ENCODE assay signal across 22 cellular contexts in the genomic region with DNA sequence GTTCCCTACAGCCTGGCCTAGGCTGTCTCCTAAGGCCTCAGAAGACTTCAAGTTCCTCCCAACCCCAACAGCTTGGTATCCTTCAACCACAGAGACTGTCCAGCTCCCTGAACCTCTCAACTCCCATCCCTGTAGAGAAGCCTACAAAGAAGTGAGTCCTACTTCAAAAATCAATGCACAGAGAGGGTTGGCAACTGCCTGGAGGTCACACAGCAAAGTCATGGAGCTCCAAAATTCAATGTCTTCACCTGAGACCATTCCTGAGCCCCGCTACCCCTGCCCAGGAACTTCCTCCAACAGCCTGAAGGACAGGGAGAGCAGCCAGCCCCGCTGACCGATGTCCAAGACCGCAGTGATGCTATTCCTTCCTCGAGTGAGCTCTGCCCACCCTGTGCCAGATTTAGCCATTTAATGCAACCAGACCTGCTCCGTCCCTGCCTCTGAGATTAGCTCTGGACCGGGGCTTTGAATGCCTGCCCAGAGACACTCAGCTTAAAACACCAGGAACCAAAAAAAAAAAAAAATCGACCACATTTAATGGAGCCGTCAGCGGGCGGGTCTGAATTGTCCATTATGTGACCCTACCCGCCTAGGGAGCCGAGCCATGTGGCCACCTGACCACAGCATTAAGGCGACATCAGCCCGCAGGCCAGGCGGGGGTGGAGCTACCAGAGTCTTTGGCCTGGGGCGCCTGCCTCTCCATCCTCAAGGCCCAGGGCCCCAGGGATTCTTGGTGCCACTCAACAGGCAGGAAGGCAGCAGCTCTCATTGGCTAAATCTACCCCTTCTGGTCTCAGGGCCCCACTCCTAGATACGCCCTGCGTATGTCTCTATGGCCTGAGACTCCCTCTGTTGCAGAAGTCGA.
"Had no signal": no experiment of that assay in that cellular context is flagged by ENCODE, and none has a peak within 500 bp of the region (broad histone marks: within the 10 kb centered on the region; RNA-seq: fewer than 3 reads in every experiment).

No MANE protein-coding gene starts in this region.

- H3K4me1 ChIP-seq: ascending aorta, esophagus squamous epithelium, gastrocnemius medialis, sigmoid colon, upper lobe of left lung had no signal

- H3K27me3 ChIP-seq: ascending aorta, brain microvascular endothelial cell, gastrocnemius medialis, upper lobe of left lung had no signal

- H3K4me3 ChIP-seq: ascending aorta, esophagus squamous epithelium, gastrocnemius medialis, mucosa of descending colon, sigmoid colon, smooth muscle cell, upper lobe of left lung had no signal

- FAIRE-seq: colon, TTC549 had no signal

- H3K4me2 ChIP-seq: smooth muscle cell had no signal

- H3K36me3 ChIP-seq: ascending aorta, brain microvascular endothelial cell, esophagus squamous epithelium, gastrocnemius medialis, sigmoid colon, upper lobe of left lung had no signal

- DNase-seq: activated T-cell treated with anti-CD3 and anti-CD28 coated beads, Interleukin-2, amount 50 U/mL, for 1 hour; brain microvascular endothelial cell; caudate nucleus; endodermal cell; esophagus squamous epithelium; gastrocnemius medialis; head of caudate nucleus; islet precursor cell; left cardiac atrium; mucosa of descending colon; nephron progenitor cell; nucleus accumbens; sigmoid colon; stimulated activated CD4-positive, alpha-beta T cell treated with anti-CD3 and anti-CD28 coated beads, Interleukin-2, amount 100 ng/mL, for 48 hours; stimulated activated naive CD4-positive, alpha-beta T cell; T-helper 1 cell; upper lobe of left lung had no signal

- H3K9me3 ChIP-seq: ascending aorta, gastrocnemius medialis, mucosa of descending colon, upper lobe of left lung had no signal

- H3K27ac ChIP-seq: ascending aorta, brain microvascular endothelial cell, esophagus squamous epithelium, gastrocnemius medialis, sigmoid colon, upper lobe of left lung had no signal

- ATAC-seq: activated naive CD4-positive, alpha-beta T cell treated with anti-CD3 and anti-CD28 coated beads, Interleukin-2, amount 50 U/mL, for 72 hours; gastrocnemius medialis; left cardiac atrium; mucosa of descending colon had no signal
